ENCODE assay signal across 1 cellular context in genomic region chr11:6745465-6746015, GRCh38.
TF ChIP-seq lines count a peak whose summit lies in the region.

No MANE protein-coding gene starts in this region.

TF ChIP-seq in K562, 482 proteins besides CTCF, POLR2A, EP300 and RAD21 (continued from another document and continues in another):
- TF ChIP-seq ATF4 (CRISPR knock-in tag; IDR thresholded peaks at IDR 0.05): no peak
- TF ChIP-seq NFE2L1 (tag; IDR thresholded peaks at IDR 0.05; ENCODE audit: borderline replicate concordance, low read depth): no peak
- no peak for TF ChIP-seq CTCFL (IDR thresholded peaks at IDR 0.05; ENCODE audit: borderline replicate concordance, insufficient read depth, low read depth, low read length, poor library complexity, severe bottlenecking)
- TF ChIP-seq ZNF133 (CRISPR knock-in tag; IDR thresholded peaks at IDR 0.05): no peak
- no peak for TF ChIP-seq KAT2B (IDR thresholded peaks at IDR 0.05; ENCODE audit: low read depth, low read length)
- no peak for TF ChIP-seq POLR2AphosphoS5 (IDR thresholded peaks at IDR 0.05; ENCODE audit: control insufficient read depth, insufficient read depth, low read depth, low read length)
- TF ChIP-seq CREB1 (IDR thresholded peaks at IDR 0.05): no peak
- TF ChIP-seq CREB1 (CRISPR knock-in tag; IDR thresholded peaks at IDR 0.05): no peak
- TF ChIP-seq FOXM1 (IDR thresholded peaks at IDR 0.05; ENCODE audit: low read depth): peak; percentile 30; the same call in 1 of the 2 replicates
- TF ChIP-seq FOXM1 (CRISPR knock-in tag; IDR thresholded peaks at IDR 0.05; ENCODE audit: low read depth): no peak
- peak; percentile 43; the same call in 1 of the 2 replicates for TF ChIP-seq ETV1 (tag; conservative IDR thresholded peaks at IDR 0.05; ENCODE audit: low read depth)
- no peak for TF ChIP-seq ELF2 (CRISPR knock-in tag; IDR thresholded peaks at IDR 0.05)
- TF ChIP-seq HMG20A (CRISPR knock-in tag; conservative IDR thresholded peaks at IDR 0.05): no peak
- peak; percentile 63 for TF ChIP-seq CBFA2T3 (IDR thresholded peaks at IDR 0.05)
- no peak for TF ChIP-seq PBX2 (CRISPR knock-in tag; IDR thresholded peaks at IDR 0.05; ENCODE audit: low read depth)
- TF ChIP-seq PBX2 (tag; conservative IDR thresholded peaks at IDR 0.05; ENCODE audit: low read depth): no peak
- TF ChIP-seq SOX6 (IDR thresholded peaks at IDR 0.05): peak; percentile 43; the same call in 1 of the 2 replicates
- TF ChIP-seq NFIX (CRISPR knock-in tag; IDR thresholded peaks at IDR 0.05; ENCODE audit: low read depth): no peak
- no peak for TF ChIP-seq RHOXF2B (CRISPR knock-in tag; conservative IDR thresholded peaks at IDR 0.05)
- TF ChIP-seq ZNF583 (CRISPR knock-in tag; IDR thresholded peaks at IDR 0.05): no peak
- 0 out of 2 replicates have a peak, but pooled peaks have one; percentile 39 for TF ChIP-seq CTBP1 (IDR thresholded peaks at IDR 0.05; ENCODE audit: borderline replicate concordance)
- no peak for TF ChIP-seq ZNF518B (CRISPR knock-in tag; IDR thresholded peaks at IDR 0.05)
- TF ChIP-seq ZNF766 (CRISPR knock-in tag; conservative IDR thresholded peaks at IDR 0.05): no peak
- peak; percentile 83; the same call in 1 of the 2 replicates for TF ChIP-seq POLR2H (tag; IDR thresholded peaks at IDR 0.05; ENCODE audit: low read depth)
- TF ChIP-seq TRIM24 (IDR thresholded peaks at IDR 0.05): no peak
- TF ChIP-seq POLR3A (IDR thresholded peaks at IDR 0.05; ENCODE audit: borderline replicate concordance, extremely low read depth, insufficient read depth, insufficient read length): no peak
- no peak for TF ChIP-seq ZNF41 (CRISPR knock-in tag; conservative IDR thresholded peaks at IDR 0.05)
- TF ChIP-seq ATF2 (CRISPR knock-in tag; IDR thresholded peaks at IDR 0.05): no peak
- TF ChIP-seq ATF7 (IDR thresholded peaks at IDR 0.05): 0 out of 2 replicates have a peak, but pooled peaks have one; percentile 20
- no peak for TF ChIP-seq BDP1 (IDR thresholded peaks at IDR 0.05; ENCODE audit: insufficient read depth, insufficient read length)
- no peak for TF ChIP-seq BRD9 (IDR thresholded peaks at IDR 0.05; ENCODE audit: low read depth, partially characterized antibody)
- no peak for TF ChIP-seq PHF20 (IDR thresholded peaks at IDR 0.05; ENCODE audit: partially characterized antibody)
- no peak for TF ChIP-seq KHSRP (IDR thresholded peaks at IDR 0.05)
- peak; percentile 61 for TF ChIP-seq ZNF395 (CRISPR knock-in tag; IDR thresholded peaks at IDR 0.05)
- TF ChIP-seq ZNF444 (CRISPR knock-in tag; IDR thresholded peaks at IDR 0.05): no peak
- no peak for TF ChIP-seq PHB (CRISPR knock-in tag; IDR thresholded peaks at IDR 0.05)
- TF ChIP-seq MLLT1 (IDR thresholded peaks at IDR 0.05): 0 out of 4 replicates have a peak, but pooled peaks of 1 of the 2 experiments have one; percentile 34
- TF ChIP-seq OTX1 (CRISPR knock-in tag; IDR thresholded peaks at IDR 0.05): no peak
- no peak for TF ChIP-seq ZNF347 (CRISPR knock-in tag; IDR thresholded peaks at IDR 0.05; ENCODE audit: low read depth)
- TF ChIP-seq THRAP3 (IDR thresholded peaks at IDR 0.05; ENCODE audit: borderline replicate concordance): no peak
- TF ChIP-seq MCM5 (IDR thresholded peaks at IDR 0.05; ENCODE audit: low read depth): no peak
- peak; percentile 82 to 98; a peak in 3 of 4 replicates for TF ChIP-seq SRF (CRISPR knock-in tag; IDR thresholded peaks at IDR 0.05)
- no peak for TF ChIP-seq TRIM25 (IDR thresholded peaks at IDR 0.05; ENCODE audit: borderline replicate concordance)
- no peak for TF ChIP-seq CHD1 (IDR thresholded peaks at IDR 0.05; ENCODE audit: low read length)
- TF ChIP-seq ZNF121 (CRISPR knock-in tag; conservative IDR thresholded peaks at IDR 0.05): no peak
- TF ChIP-seq TEAD4 (IDR thresholded peaks at IDR 0.05; ENCODE audit: low read length): peak; percentile 14; the same call in 1 of the 2 replicates
- TF ChIP-seq TEAD4 (CRISPR knock-in tag; IDR thresholded peaks at IDR 0.05; ENCODE audit: borderline replicate concordance): no peak
- TF ChIP-seq ZNF589 (CRISPR knock-in tag; IDR thresholded peaks at IDR 0.05; ENCODE audit: low read depth): 0 out of 2 replicates have a peak, but pooled peaks have one; percentile 81
- TF ChIP-seq TBL1XR1 (IDR thresholded peaks at IDR 0.05; ENCODE audit: low read length in 2 of 2): no peak
- no peak for TF ChIP-seq E2F6 (IDR thresholded peaks at IDR 0.05; ENCODE audit: borderline replicate concordance in 1 of 2, extremely low read depth in 1 of 2, insufficient read depth in 1 of 2, insufficient read length in 1 of 2, low read depth in 1 of 2, low read length in 1 of 2, poor library complexity in 1 of 2, severe bottlenecking in 1 of 2)
